Comparison of ENCODE assay signal across 9 cellular contexts in the genomic region with DNA sequence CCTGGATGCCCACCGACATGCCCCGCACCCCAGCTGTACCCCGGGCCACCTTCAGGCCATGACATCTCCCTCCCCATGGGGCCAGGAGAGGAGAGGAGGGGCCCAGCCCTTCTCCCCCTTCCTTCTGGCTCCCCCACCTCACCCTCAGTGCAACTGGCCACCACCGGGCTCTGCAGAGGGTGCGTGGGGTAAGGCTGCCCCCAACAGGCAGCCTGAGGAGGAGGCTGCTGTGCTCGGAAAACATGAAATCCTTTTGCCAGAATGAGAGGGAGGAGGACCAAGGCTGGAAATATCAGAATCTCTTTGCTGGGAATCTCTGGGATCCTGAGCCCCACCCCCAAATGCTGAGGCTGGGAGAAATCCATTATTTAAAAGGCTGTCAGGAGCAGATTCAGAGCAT.
DNase-seq lines count a peak whose midpoint lies in the region; ATAC-seq and TF ChIP-seq lines count a peak whose summit lies in the region.
"Had no signal": no experiment of that assay in that cellular context is flagged by ENCODE, and none has a peak within 500 bp of the region (broad histone marks: within the 10 kb centered on the region; RNA-seq: fewer than 3 reads in every experiment).

No MANE protein-coding gene starts in this region.

- no peaks in the 10 kb centered on the region for H3K79me2 ChIP-seq in Loucy (ENCODE audit: insufficient read depth, low read length)

- peak; percentile 53 for DNase-seq in activated CD4-positive, alpha-beta T cell treated with anti-CD3 and anti-CD28 coated beads for 36 hours
- DNase-seq in activated CD4-positive, alpha-beta T cell treated with anti-CD3 and anti-CD28 coated beads for 1 hour, result no peak
- DNase-seq in lung microvascular endothelial cell (ENCODE audit: low read depth in 2 of 2) (peak; percentile 17 to 31), ascending aorta (ENCODE audit: low spot score in 2 of 2) (no peak)
- no peak for DNase-seq in activated CD8-positive, alpha-beta memory T cell treated with anti-CD3 and anti-CD28 coated beads, Interleukin-2, amount 10 ng/mL, durations not matched to agents 7 days and 5 days

- ATAC-seq in activated CD4-positive, alpha-beta T cell treated with anti-CD3 and anti-CD28 coated beads for 36 hours, result no peak
- ATAC-seq in GM21529 (IDR thresholded peaks at IDR 0.05; ENCODE audit: unreplicated experiment), result no peak
- ATAC-seq in activated CD8-positive, alpha-beta memory T cell treated with anti-CD3 and anti-CD28 coated beads, Interleukin-2, amount 10 ng/mL, durations not matched to agents 7 days and 5 days, result no peak

- H3K4me2 ChIP-seq in Loucy (ENCODE audit: low read depth, low read length, poor library complexity, severe bottlenecking), result no peak overlapping the region

- no peaks in the 10 kb centered on the region for H3F3A ChIP-seq in Loucy (ENCODE audit: low read depth)

- H3K36me3 Mint-ChIP-seq in activated CD4-positive, alpha-beta T cell treated with anti-CD3 and anti-CD28 coated beads for 36 hours (ENCODE audit: low read depth), result no peaks in the 10 kb centered on the region
- no peaks in the 10 kb centered on the region for H3K36me3 Mint-ChIP-seq in activated CD8-positive, alpha-beta memory T cell treated with anti-CD3 and anti-CD28 coated beads, Interleukin-2, amount 10 ng/mL, durations not matched to agents 7 days and 5 days
- H3K36me3 Mint-ChIP-seq: mesothelial cell of epicardium had no signal

- H4K20me1 ChIP-seq in Loucy (ENCODE audit: insufficient read depth, low read length, poor library complexity, severe bottlenecking), result no peaks in the 10 kb centered on the region

- H3K4me1 Mint-ChIP-seq in activated CD4-positive, alpha-beta T cell treated with anti-CD3 and anti-CD28 coated beads for 36 hours, result no peaks in the 10 kb centered on the region
- H3K4me1 Mint-ChIP-seq in activated CD8-positive, alpha-beta memory T cell treated with anti-CD3 and anti-CD28 coated beads, Interleukin-2, amount 10 ng/mL, durations not matched to agents 7 days and 5 days, result no peaks in the 10 kb centered on the region
- H3K4me1 Mint-ChIP-seq: mesothelial cell of epicardium had no signal

- TF ChIP-seq CTCF in Loucy (conservative IDR thresholded peaks at IDR 0.05; ENCODE audit: low read length), result peak; percentile 96
- TF ChIP-seq CTCF in WI38 (IDR thresholded peaks at IDR 0.05; ENCODE audit: low read depth, low read length), result peak; percentile 20; the same call in 1 of the 2 replicates
- no peak for TF ChIP-seq CTCF in ascending aorta (IDR thresholded peaks at IDR 0.05)

- H3K9me3 ChIP-seq in Loucy (ENCODE audit: insufficient read depth, low read depth, low read length), result no peaks in the 10 kb centered on the region
- no peaks in the 10 kb centered on the region for H3K9me3 ChIP-seq in ascending aorta

- H3K27me3 ChIP-seq in Loucy (ENCODE audit: insufficient read depth, low read length, poor library complexity, severe bottlenecking), result no peaks in the 10 kb centered on the region
- H3K27me3 ChIP-seq in ascending aorta, result no peaks in the 10 kb centered on the region

- H3K9ac ChIP-seq in Loucy (ENCODE audit: low read depth, low read length, poor library complexity, severe bottlenecking), result peak overlapping the region; percentile 23

- H3K27me3 Mint-ChIP-seq in activated CD4-positive, alpha-beta T cell treated with anti-CD3 and anti-CD28 coated beads for 36 hours, result peaks cover 17% of the 10 kb centered on the region
- peaks cover 21% of the 10 kb centered on the region for H3K27me3 Mint-ChIP-seq in activated CD8-positive, alpha-beta memory T cell treated with anti-CD3 and anti-CD28 coated beads, Interleukin-2, amount 10 ng/mL, durations not matched to agents 7 days and 5 days

- no peaks in the 10 kb centered on the region for H3K9me2 ChIP-seq in Loucy (replicated peaks; ENCODE audit: low read depth, low read length)

- no peak overlapping the region for H3K27ac Mint-ChIP-seq in activated CD4-positive, alpha-beta T cell treated with anti-CD3 and anti-CD28 coated beads for 36 hours
- H3K27ac Mint-ChIP-seq in activated CD8-positive, alpha-beta memory T cell treated with anti-CD3 and anti-CD28 coated beads, Interleukin-2, amount 10 ng/mL, durations not matched to agents 7 days and 5 days, result no peak overlapping the region
- H3K27ac Mint-ChIP-seq: mesothelial cell of epicardium had no signal

- H3K27ac ChIP-seq in ascending aorta, result no peak overlapping the region

- intact Hi-C loops in activated CD4-positive, alpha-beta T cell treated with anti-CD3 and anti-CD28 coated beads for 36 hours (cut with DNase I, micrococcal nuclease), result loop anchor here (2.0 to 5.0 kb wide), 2 partner anchors 350 to 351 kb away; no protein-coding TSS in a partner anchor
- intact Hi-C loops in ascending aorta (cut with DNase I), result no loop called here

- no peaks in the 10 kb centered on the region for H3K9me3 Mint-ChIP-seq in activated CD4-positive, alpha-beta T cell treated with anti-CD3 and anti-CD28 coated beads for 36 hours (ENCODE audit: low read depth)
- H3K9me3 Mint-ChIP-seq in activated CD8-positive, alpha-beta memory T cell treated with anti-CD3 and anti-CD28 coated beads, Interleukin-2, amount 10 ng/mL, durations not matched to agents 7 days and 5 days (ENCODE audit: low read depth), result no peaks in the 10 kb centered on the region
- H3K9me3 Mint-ChIP-seq: mesothelial cell of epicardium had no signal

- POLR2A ChIA-PET in activated CD4-positive, alpha-beta T cell treated with anti-CD3 and anti-CD28 coated beads for 36 hours (lab: Charles Lee), result interaction anchor here (0.7 kb wide), 1 partner anchor 215 kb away, joined by 3 read pairs; no protein-coding TSS in a partner anchor

- H3K4me3 ChIP-seq in Loucy (ENCODE audit: low read length, poor library complexity, severe bottlenecking) (no peak overlapping the region), WI38 (ENCODE audit: low read depth, low read length) (no peak overlapping the region), ascending aorta (no peak overlapping the region)

- CTCF ChIA-PET in activated CD4-positive, alpha-beta T cell treated with anti-CD3 and anti-CD28 coated beads for 36 hours (lab: Charles Lee), result interaction anchor here (0.7 kb wide), 1 partner anchor 349 kb away, joined by 3 read pairs; no protein-coding TSS in a partner anchor
- CTCF ChIA-PET in activated CD8-positive, alpha-beta memory T cell treated with anti-CD3 and anti-CD28 coated beads, Interleukin-2, amount 10 ng/mL, durations not matched to agents 7 days and 5 days (lab: Charles Lee), result no interaction called here

- no peaks in the 10 kb centered on the region for H3K36me3 ChIP-seq in Loucy (ENCODE audit: insufficient read depth, low read length)
- no peaks in the 10 kb centered on the region for H3K36me3 ChIP-seq in ascending aorta

- peak overlapping the region; percentile 45; the same call in 1 of the 2 replicates for H2AFZ ChIP-seq in Loucy (ENCODE audit: low read length)

- H3K4me3 Mint-ChIP-seq in activated CD4-positive, alpha-beta T cell treated with anti-CD3 and anti-CD28 coated beads for 36 hours, result no peak overlapping the region
- no peak overlapping the region for H3K4me3 Mint-ChIP-seq in activated CD8-positive, alpha-beta memory T cell treated with anti-CD3 and anti-CD28 coated beads, Interleukin-2, amount 10 ng/mL, durations not matched to agents 7 days and 5 days
- H3K4me3 Mint-ChIP-seq: mesothelial cell of epicardium had no signal

- H3K4me1 ChIP-seq in Loucy (ENCODE audit: insufficient read depth, low read length, poor library complexity, severe bottlenecking) (peaks cover 13% of the 10 kb centered on the region), ascending aorta (no peaks in the 10 kb centered on the region)

Comparison
In these comparisons a context has a peak if more than half of its experiments do, and no peak if none do; other contexts are left out.
1. DNase-seq: peak in activated CD4-positive, alpha-beta T cell treated with anti-CD3 and anti-CD28 coated beads for 36 hours (single experiment) and lung microvascular endothelial cell (2 of 2); none in activated CD4-positive, alpha-beta T cell treated with anti-CD3 and anti-CD28 coated beads for 1 hour (single experiment), ascending aorta (0 of 2) and activated CD8-positive, alpha-beta memory T cell treated with anti-CD3 and anti-CD28 coated beads, Interleukin-2, amount 10 ng/mL, durations not matched to agents 7 days and 5 days (single experiment).
2. CTCF ChIP-seq: peak in Loucy (single experiment) and WI38 (single experiment); none in ascending aorta (0 of 3).